In the genomic region with DNA sequence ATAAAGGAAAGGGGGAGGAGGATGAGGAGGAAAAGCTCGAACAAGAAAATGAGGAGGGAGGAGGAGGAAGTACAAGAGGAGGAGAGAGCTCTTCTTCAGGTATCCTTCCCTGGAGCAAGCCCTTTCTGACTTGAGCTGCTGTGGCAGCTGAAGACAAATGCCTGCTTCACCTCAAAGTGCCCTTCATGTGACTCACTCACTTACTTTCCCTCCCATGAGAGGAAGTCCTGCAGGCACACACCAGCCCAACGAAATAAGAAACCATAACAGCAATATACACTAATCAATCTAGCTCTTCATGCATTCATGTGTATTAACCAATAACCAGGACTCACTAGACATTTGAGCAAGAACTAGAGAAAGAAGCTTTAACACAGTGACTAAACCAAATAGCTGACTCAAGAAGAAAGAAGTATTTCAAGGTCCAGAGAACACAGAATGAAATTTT, we compare ENCODE assay signal across 12 cellular contexts.
A peak's percentile ranks its signal among the peaks of the same experiment; 100 is the strongest.
DNase-seq lines count a peak whose midpoint lies in the region; ATAC-seq and TF ChIP-seq lines count a peak whose summit lies in the region.
"Had no signal": no experiment of that assay in that cellular context is flagged by ENCODE, and none has a peak within 500 bp of the region (broad histone marks: within the 10 kb centered on the region; RNA-seq: fewer than 3 reads in every experiment).

No MANE protein-coding gene starts in this region.

- 32 to 36% methylated on average over 2 of the region's 2 CpGs for WGBS in tibial nerve, 2 donors

- no peak overlapping the region for H3K4me3 Mint-ChIP-seq in Caco-2 (ENCODE audit: unreplicated experiment)
- no peak overlapping the region for H3K4me3 Mint-ChIP-seq in CD4-positive, alpha-beta T cell

- no peaks in the 10 kb centered on the region for H3K4me1 Mint-ChIP-seq in Caco-2 (ENCODE audit: low read depth, unreplicated experiment)
- no peaks in the 10 kb centered on the region for H3K4me1 Mint-ChIP-seq in CD4-positive, alpha-beta T cell (ENCODE audit: low read depth)

- no peaks in the 10 kb centered on the region for H3K27me3 Mint-ChIP-seq in Caco-2 (ENCODE audit: insufficient read depth, unreplicated experiment)
- peaks cover 17% of the 10 kb centered on the region for H3K27me3 Mint-ChIP-seq in CD4-positive, alpha-beta T cell

- TF ChIP-seq EP300 in tibial nerve (IDR thresholded peaks at IDR 0.05), result no peak

- no peaks in the 10 kb centered on the region for H3K9me3 Mint-ChIP-seq in Caco-2 (ENCODE audit: unreplicated experiment)
- no peaks in the 10 kb centered on the region for H3K9me3 Mint-ChIP-seq in CD4-positive, alpha-beta T cell

- intact Hi-C loops in Caco-2 (cut with micrococcal nuclease; ENCODE audit: unreplicated experiment), result no loop called here
- intact Hi-C loops in CD4-positive, alpha-beta T cell (cut with DNase I, micrococcal nuclease), result no loop called here

- H3K27ac ChIP-seq in CD4-positive, alpha-beta T cell (ENCODE audit: low read depth, low read length), result no peak overlapping the region
- H3K27ac ChIP-seq in tibial nerve (no peak overlapping the region), substantia nigra (ENCODE audit: low read depth, low read length, poor library complexity, severe bottlenecking) (no peak overlapping the region)
- H3K27ac ChIP-seq: skin epidermis, thoracic aorta had no signal

- TF ChIP-seq CTCF in Caco-2 (IDR thresholded peaks at IDR 0.05; ENCODE audit: insufficient read depth in 1 of 2, low read depth in 1 of 2, low read length in 1 of 2, severe bottlenecking in 1 of 2, unreplicated experiment in 1 of 2) (no peak), tibial nerve (IDR thresholded peaks at IDR 0.05) (no peak)
- no peak for TF ChIP-seq CTCF in CD4-positive, alpha-beta T cell (IDR thresholded peaks at IDR 0.05)

- no peaks in the 10 kb centered on the region for H3K27me3 ChIP-seq in Caco-2 (replicated peaks; ENCODE audit: control insufficient read depth, insufficient read depth, low read length)
- peaks cover 7% of the 10 kb centered on the region for H3K27me3 ChIP-seq in CD4-positive, alpha-beta T cell (ENCODE audit: control insufficient read depth, insufficient read depth, low read length)
- no peaks in the 10 kb centered on the region for H3K27me3 ChIP-seq in tibial nerve

- H3K9me3 ChIP-seq in Caco-2, result no peaks in the 10 kb centered on the region
- no peaks in the 10 kb centered on the region for H3K9me3 ChIP-seq in CD4-positive, alpha-beta T cell (ENCODE audit: control insufficient read depth, low read length)
- H3K9me3 ChIP-seq in tibial nerve, result no peaks in the 10 kb centered on the region
- H3K9me3 ChIP-seq: thoracic aorta had no signal

- no peaks in the 10 kb centered on the region for H3K4me1 ChIP-seq in Caco-2
- no peaks in the 10 kb centered on the region for H3K4me1 ChIP-seq in tibial nerve

- POLR2A ChIA-PET in Caco-2 (lab: Charles Lee), result no interaction called here
- POLR2A ChIA-PET in CD4-positive, alpha-beta T cell (lab: Charles Lee), result no interaction called here

- no peak for TF ChIP-seq POLR2A in tibial nerve (IDR thresholded peaks at IDR 0.05)

- peak; percentile 17 to 25 for ATAC-seq in activated CD4-positive, CD25-positive, alpha-beta regulatory T cell treated with anti-CD3 and anti-CD28 coated beads, Interleukin-2, amount 50 U/mL, for 24 hours
- peak; percentile 91 for ATAC-seq in HG02840 (IDR thresholded peaks at IDR 0.05; ENCODE audit: low FRiP score, unreplicated experiment)
- ATAC-seq in CD4-positive, alpha-beta T cell (ENCODE audit: poor library complexity), result no peak
- ATAC-seq: left cardiac atrium had no signal

- BruUV-seq in Caco-2 (replicated peaks; lab: Mats Ljungman, UMichigan), result no TSS peak

- CTCF ChIA-PET in Caco-2 (lab: Charles Lee), result interaction anchor here (0.6 kb wide), 1 partner anchor 246 kb away, joined by 3 read pairs; no protein-coding TSS in a partner anchor
- CTCF ChIA-PET in CD4-positive, alpha-beta T cell (lab: Charles Lee), result interaction anchor here (0.6 kb wide), 1 partner anchor 1076 kb away, joined by 3 read pairs; no protein-coding TSS in a partner anchor

- no peak overlapping the region for H3K27ac Mint-ChIP-seq in Caco-2 (ENCODE audit: unreplicated experiment)
- no peak overlapping the region for H3K27ac Mint-ChIP-seq in CD4-positive, alpha-beta T cell

- no peak for DNase-seq in activated CD4-positive, CD25-positive, alpha-beta regulatory T cell (lab: John Stamatoyannopoulos, UW)
- DNase-seq in LHCN-M2 (ENCODE audit: low read depth), result peak; percentile 1
- no peak for DNase-seq in Caco-2
- no peak for DNase-seq in CD4-positive, alpha-beta T cell
- no peak for DNase-seq in tibial nerve (ENCODE audit: low spot score in 2 of 2)
- DNase-seq in substantia nigra (lab: John Stamatoyannopoulos, UW), result no peak
- DNase-seq: GOT3, left cardiac atrium had no signal

- H3K36me3 Mint-ChIP-seq in Caco-2 (ENCODE audit: insufficient read depth, unreplicated experiment), result no peaks in the 10 kb centered on the region
- no peaks in the 10 kb centered on the region for H3K36me3 Mint-ChIP-seq in CD4-positive, alpha-beta T cell (ENCODE audit: low read depth)

- H3K36me3 ChIP-seq in Caco-2 (ENCODE audit: control insufficient read depth, insufficient read depth, low read length), result no peaks in the 10 kb centered on the region
- no peaks in the 10 kb centered on the region for H3K36me3 ChIP-seq in tibial nerve
- H3K36me3 ChIP-seq: thoracic aorta had no signal

- no peak overlapping the region for H3K4me3 ChIP-seq in Caco-2 (ENCODE audit: low read depth, low read length)
- H3K4me3 ChIP-seq in tibial nerve, result no peak overlapping the region
- H3K4me3 ChIP-seq: skin epidermis, thoracic aorta had no signal
